ENCODE assay signal across 27 cellular contexts in the genomic region with DNA sequence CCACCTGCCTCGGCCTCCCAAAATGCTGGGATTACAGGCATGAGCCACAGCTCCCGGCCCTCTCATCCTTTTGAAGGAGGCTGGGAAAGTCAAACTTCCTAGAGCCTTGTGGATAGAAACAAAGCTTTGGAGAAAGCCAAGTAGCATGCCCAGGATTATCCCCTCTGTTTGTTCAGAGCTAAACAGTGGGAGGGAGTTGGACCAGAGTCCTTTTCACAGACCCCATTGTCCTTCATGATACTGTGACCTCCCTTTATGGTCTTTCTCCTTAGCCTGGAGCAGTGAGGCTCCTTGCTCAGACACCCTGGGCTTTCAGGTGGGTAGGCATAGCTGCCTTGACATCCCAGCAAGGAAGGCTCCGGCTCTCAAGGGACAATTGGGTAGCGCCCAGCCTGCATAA. TPM values are rescaled to one million over a fixed set of nuclear protein-coding genes. Genes with fewer than 3 reads are reported as not detected.
"Had no signal": no experiment of that assay in that cellular context is flagged by ENCODE, and none has a peak within 500 bp of the region (broad histone marks: within the 10 kb centered on the region; RNA-seq: fewer than 3 reads in every experiment).

No MANE protein-coding gene starts in this region.

- H3K36me3 ChIP-seq: esophagus muscularis mucosa, gastroesophageal sphincter, left ventricle myocardium inferior, lower lobe of right lung, neutrophil, right atrium auricular region, suprapubic skin, tibial artery, upper lobe of right lung, vagina had no signal

- H3K4me1 ChIP-seq: esophagus muscularis mucosa, right atrium auricular region, suprapubic skin, vagina had no signal

- ATAC-seq: gastroesophageal sphincter, left cardiac atrium, lower lobe of right lung, upper lobe of right lung had no signal

- FAIRE-seq: keratinocyte, small intestine had no signal

- H3K4me3 ChIP-seq: esophagus muscularis mucosa, gastroesophageal sphincter, left ventricle myocardium inferior, lower lobe of right lung, right atrium auricular region, suprapubic skin, tibial artery, upper lobe of right lung, vagina had no signal

- H3K36me3 Mint-ChIP-seq: immature natural killer cell, memory B cell, naive B cell had no signal

- H3K27ac ChIP-seq: epithelial cell of prostate, esophagus muscularis mucosa, gastroesophageal sphincter, left ventricle myocardium inferior, lower lobe of right lung, neutrophil, right atrium auricular region, tibial artery, upper lobe of right lung, vagina had no signal

- H3K4me1 Mint-ChIP-seq: immature natural killer cell, memory B cell, naive B cell, nephron progenitor cell had no signal

- H3K9me3 ChIP-seq: esophagus muscularis mucosa, gastroesophageal sphincter, left ventricle myocardium inferior, lower lobe of right lung, neutrophil, right atrium auricular region, suprapubic skin, tibial artery, upper lobe of right lung, vagina had no signal

- H3K27me3 ChIP-seq: esophagus muscularis mucosa, gastroesophageal sphincter, neutrophil, right atrium auricular region, suprapubic skin, tibial artery, upper lobe of right lung, vagina had no signal

- H3K9me3 Mint-ChIP-seq: immature natural killer cell, memory B cell, naive B cell, nephron progenitor cell had no signal

- H3K27ac Mint-ChIP-seq: immature natural killer cell, memory B cell, naive B cell, nephron progenitor cell had no signal

- H3K4me3 Mint-ChIP-seq: immature natural killer cell, memory B cell, naive B cell, nephron progenitor cell had no signal

- DNase-seq: cortex of kidney; effector memory CD4-positive, alpha-beta T cell; immature natural killer cell; left cardiac atrium; left ventricle myocardium inferior; lower lobe of right lung; midbrain; naive B cell; nephron progenitor cell; posterior cingulate gyrus; small intestine; stimulated activated CD4-positive, alpha-beta T cell treated with anti-CD3 and anti-CD28 coated beads, Interleukin-2, amount 100 ng/mL, for 48 hours; stimulated activated naive CD4-positive, alpha-beta T cell treated with Interleukin-2 at 50 U/mL for 16 hours; tibial artery; upper lobe of right lung had no signal

RNA-seq across cellular contexts. Expression of gene PBOV1, which starts 31.1 kb away (rescaled TPM):
- total RNA-seq: cerebellum, esophagus muscularis mucosa, fibroblast of villous mesenchyme, gastroesophageal sphincter, left cardiac atrium, left ventricle myocardium inferior, lower lobe of right lung, osteocyte, right atrium auricular region, suprapubic skin, upper lobe of right lung, vagina had no signal
- polyA plus RNA-seq: immature natural killer cell, keratinocyte, small intestine had no signal
